ENCODE assay signal across 16 cellular contexts in genomic region chr7:36216063-36216684, GRCh38.
DNase-seq lines count a peak whose midpoint lies in the region; ATAC-seq, FAIRE-seq and TF ChIP-seq lines count a peak whose summit lies in the region.
"Had no signal": no experiment of that assay in that cellular context is flagged by ENCODE, and none has a peak within 500 bp of the region (broad histone marks: within the 10 kb centered on the region; RNA-seq: fewer than 3 reads in every experiment).

No MANE protein-coding gene starts in this region.

- WGBS in mesenchymal stem cell: 64% methylated on average over 1 of the region's 4 CpGs
- 74 to 82% (median 75%) methylated on average over 4 of the region's 4 CpGs for WGBS in small intestine, 3 donors

- H3K36me3 ChIP-seq in right atrium auricular region (no peaks in the 10 kb centered on the region), mesenchymal stem cell (ENCODE audit: control insufficient read depth in 1 of 2, insufficient read depth in 2 of 2, low read depth in 1 of 2, low read length in 2 of 2) (no peaks in the 10 kb centered on the region), small intestine (ENCODE audit: control insufficient read depth in 2 of 2, insufficient read depth in 2 of 2, low read length in 2 of 2) (no peaks in the 10 kb centered on the region)
- H3K36me3 ChIP-seq: HAP-1, Peyer's patch, prostate gland had no signal

- H3K23ac ChIP-seq in mesenchymal stem cell (ENCODE audit: low read length in 2 of 2): no peak overlapping the region

- H3K27me3 Mint-ChIP-seq in dendritic cell treated with granulocyte-macrophage colony-stimulating factor and Interleukin-4, amounts not matched to agents 40 ng/mL and 50 ng/mL, for 4 days: no peaks in the 10 kb centered on the region
- H3K27me3 Mint-ChIP-seq: activated naive CD4-positive, alpha-beta T cell treated with anti-CD3 and anti-CD28 coated beads, Interleukin-2, amount 50 U/mL, for 24 hours had no signal

- H4K8ac ChIP-seq in mesenchymal stem cell (ENCODE audit: low read length): no peak overlapping the region

- H3K14ac ChIP-seq in mesenchymal stem cell (ENCODE audit: low read length in 2 of 2): no peak overlapping the region

- H3K9ac ChIP-seq in mesenchymal stem cell (ENCODE audit: low read length): no peak overlapping the region

- H3K27me3 ChIP-seq in right atrium auricular region (no peaks in the 10 kb centered on the region), mesenchymal stem cell (ENCODE audit: control insufficient read depth in 1 of 2, insufficient read depth in 1 of 2, low read length in 2 of 2) (peaks cover 0 to 19% of the 10 kb centered on the region in 2 experiments), small intestine (ENCODE audit: control insufficient read depth in 2 of 2, insufficient read depth in 2 of 2, low read length in 2 of 2) (no peaks in the 10 kb centered on the region)
- H3K27me3 ChIP-seq: Peyer's patch had no signal

- no peak overlapping the region for H3K18ac ChIP-seq in mesenchymal stem cell (ENCODE audit: low read depth in 1 of 2, low read length in 2 of 2)

- no peak overlapping the region for H3K4ac ChIP-seq in mesenchymal stem cell (ENCODE audit: low read depth in 1 of 2, low read length in 2 of 2)

- no peak overlapping the region for H3K4me3 Mint-ChIP-seq in dendritic cell treated with granulocyte-macrophage colony-stimulating factor and Interleukin-4, amounts not matched to agents 40 ng/mL and 50 ng/mL, for 4 days
- H3K4me3 Mint-ChIP-seq: activated CD8-positive, alpha-beta T cell treated with anti-CD3 and anti-CD28 coated beads, Interleukin-2, amount 10 ng/mL, durations not matched to agents 7 days and 5 days; activated naive CD4-positive, alpha-beta T cell treated with anti-CD3 and anti-CD28 coated beads, Interleukin-2, amount 50 U/mL, for 24 hours had no signal

- H2BK12ac ChIP-seq in mesenchymal stem cell (ENCODE audit: low read length in 2 of 2): no peak overlapping the region

- H3K4me3 ChIP-seq in right atrium auricular region (no peak overlapping the region), mesenchymal stem cell (ENCODE audit: insufficient read depth in 1 of 2, low read depth in 1 of 2, low read length in 2 of 2) (no peak overlapping the region), small intestine (ENCODE audit: low read depth in 1 of 2, low read length in 2 of 2) (no peak overlapping the region)
- H3K4me3 ChIP-seq: HAP-1, lung, Peyer's patch, prostate gland had no signal

- peak; percentile 52 for ATAC-seq in Right ventricle myocardium inferior
- no peak for ATAC-seq in GM19452 (IDR thresholded peaks at IDR 0.05; ENCODE audit: unreplicated experiment)
- ATAC-seq: activated CD8-positive, alpha-beta T cell treated with anti-CD3 and anti-CD28 coated beads, Interleukin-2, amount 10 ng/mL, durations not matched to agents 7 days and 5 days had no signal

- H3K79me1 ChIP-seq in mesenchymal stem cell (replicated peaks; ENCODE audit: low read length, poor library complexity, severe bottlenecking): no peaks in the 10 kb centered on the region

- H2AFZ ChIP-seq in mesenchymal stem cell (ENCODE audit: low read depth, low read length): no peak overlapping the region

- no peak for FAIRE-seq in small intestine (lab: Jason Lieb, UNC)

- peak overlapping the region; percentile 78 for H3K27ac Mint-ChIP-seq in dendritic cell treated with granulocyte-macrophage colony-stimulating factor and Interleukin-4, amounts not matched to agents 40 ng/mL and 50 ng/mL, for 4 days
- H3K27ac Mint-ChIP-seq: activated CD8-positive, alpha-beta T cell treated with anti-CD3 and anti-CD28 coated beads, Interleukin-2, amount 10 ng/mL, durations not matched to agents 7 days and 5 days; activated naive CD4-positive, alpha-beta T cell treated with anti-CD3 and anti-CD28 coated beads, Interleukin-2, amount 50 U/mL, for 24 hours had no signal

- no peak overlapping the region for H2AK5ac ChIP-seq in mesenchymal stem cell (ENCODE audit: low read length, severe bottlenecking)

- peaks cover 23% of the 10 kb centered on the region for H3K36me3 Mint-ChIP-seq in dendritic cell treated with granulocyte-macrophage colony-stimulating factor and Interleukin-4, amounts not matched to agents 40 ng/mL and 50 ng/mL, for 4 days (ENCODE audit: low read depth)
- H3K36me3 Mint-ChIP-seq: activated naive CD4-positive, alpha-beta T cell treated with anti-CD3 and anti-CD28 coated beads, Interleukin-2, amount 50 U/mL, for 24 hours had no signal

- no peak overlapping the region for H2BK15ac ChIP-seq in mesenchymal stem cell (ENCODE audit: low read depth, poor library complexity, severe bottlenecking)

- intact Hi-C loops in Right ventricle myocardium inferior (cut with DNase I): no loop called here
- intact Hi-C loops in dendritic cell treated with granulocyte-macrophage colony-stimulating factor and Interleukin-4, amounts not matched to agents 40 ng/mL and 50 ng/mL, for 4 days (cut with micrococcal nuclease): loop anchor here (1.0 to 5.0 kb wide), 4 partner anchors 8 to 67 kb away; partner anchors contain the start of gene EEPD1

- no peak overlapping the region for H2BK120ac ChIP-seq in mesenchymal stem cell (ENCODE audit: low read depth, low read length)

- H3K9me3 Mint-ChIP-seq in dendritic cell treated with granulocyte-macrophage colony-stimulating factor and Interleukin-4, amounts not matched to agents 40 ng/mL and 50 ng/mL, for 4 days: peaks cover 11% of the 10 kb centered on the region
- H3K9me3 Mint-ChIP-seq: activated naive CD4-positive, alpha-beta T cell treated with anti-CD3 and anti-CD28 coated beads, Interleukin-2, amount 50 U/mL, for 24 hours had no signal

- H3K4me2 ChIP-seq in mesenchymal stem cell (ENCODE audit: low read length, poor library complexity, severe bottlenecking): no peak overlapping the region

- DNase-seq in Right ventricle myocardium inferior (ENCODE audit: missing footprints) (no peak), right atrium auricular region (ENCODE audit: low spot score) (no peak), mesenchymal stem cell (peak; percentile 61), small intestine (no peak), activated gamma-delta T cell treated with Interleukin-2 at 50 U/mL for 16 hours (no peak)
- no peak for DNase-seq in stimulated activated CD4-positive, alpha-beta T cell treated with anti-CD3 and anti-CD28 coated beads, Interleukin-1b, Interleukin-23, amount 100 ng/mL, for 48 hours
- DNase-seq: activated CD8-positive, alpha-beta T cell treated with anti-CD3 and anti-CD28 coated beads, Interleukin-2, amount 10 ng/mL, durations not matched to agents 7 days and 5 days; DMS 273 treated with DMSO at 0.1 percent for 48 hours; NCI-H2171 treated with DMSO at 0.1 percent for 48 hours; Peyer's patch had no signal

- no peak overlapping the region for H2BK5ac ChIP-seq in mesenchymal stem cell (ENCODE audit: low read depth, low read length, poor library complexity, severe bottlenecking)

- no peaks in the 10 kb centered on the region for H3K9me3 ChIP-seq in right atrium auricular region
- no peaks in the 10 kb centered on the region for H3K9me3 ChIP-seq in mesenchymal stem cell (ENCODE audit: control insufficient read depth, low read length)
- H3K9me3 ChIP-seq in small intestine (ENCODE audit: control insufficient read depth, low read depth): no peaks in the 10 kb centered on the region
- H3K9me3 ChIP-seq: HAP-1, Peyer's patch, prostate gland had no signal

- no peak for TF ChIP-seq CTCF in right atrium auricular region (IDR thresholded peaks at IDR 0.05)

- no peak overlapping the region for H4K91ac ChIP-seq in mesenchymal stem cell (ENCODE audit: low read length)

- H3K4me1 ChIP-seq in right atrium auricular region (peaks cover 0 to 7% of the 10 kb centered on the region in 2 donors), mesenchymal stem cell (ENCODE audit: control insufficient read depth, insufficient read depth, low read depth, low read length) (peaks cover 4% of the 10 kb centered on the region), small intestine (ENCODE audit: control insufficient read depth in 2 of 2, insufficient read depth in 1 of 2, low read depth in 1 of 2, low read length in 1 of 2) (peaks cover 0 to 4% of the 10 kb centered on the region in 2 donors)
- H3K4me1 ChIP-seq: HAP-1, prostate gland had no signal

- no peak overlapping the region for H3K27ac ChIP-seq in right atrium auricular region
- no peak overlapping the region for H3K27ac ChIP-seq in mesenchymal stem cell (ENCODE audit: low read length, poor library complexity, severe bottlenecking)
- H3K27ac ChIP-seq in small intestine (ENCODE audit: low read depth in 1 of 2, low read length in 1 of 2): no peak overlapping the region
- H3K27ac ChIP-seq: Peyer's patch, prostate gland had no signal

- peaks cover 63% of the 10 kb centered on the region for H3K4me1 Mint-ChIP-seq in dendritic cell treated with granulocyte-macrophage colony-stimulating factor and Interleukin-4, amounts not matched to agents 40 ng/mL and 50 ng/mL, for 4 days (ENCODE audit: low read depth)
- H3K4me1 Mint-ChIP-seq: activated naive CD4-positive, alpha-beta T cell treated with anti-CD3 and anti-CD28 coated beads, Interleukin-2, amount 50 U/mL, for 24 hours had no signal
